ENCODE assay signal across 2 cellular contexts in genomic region chr6:10977231-10977968, GRCh38.
TF ChIP-seq lines count a peak whose summit lies in the region.

No MANE protein-coding gene starts in this region.

TF ChIP-seq in GM23338, 12 proteins besides CTCF, POLR2A, EP300 and RAD21 (continued from another document):
- TF ChIP-seq, protein P1, sequence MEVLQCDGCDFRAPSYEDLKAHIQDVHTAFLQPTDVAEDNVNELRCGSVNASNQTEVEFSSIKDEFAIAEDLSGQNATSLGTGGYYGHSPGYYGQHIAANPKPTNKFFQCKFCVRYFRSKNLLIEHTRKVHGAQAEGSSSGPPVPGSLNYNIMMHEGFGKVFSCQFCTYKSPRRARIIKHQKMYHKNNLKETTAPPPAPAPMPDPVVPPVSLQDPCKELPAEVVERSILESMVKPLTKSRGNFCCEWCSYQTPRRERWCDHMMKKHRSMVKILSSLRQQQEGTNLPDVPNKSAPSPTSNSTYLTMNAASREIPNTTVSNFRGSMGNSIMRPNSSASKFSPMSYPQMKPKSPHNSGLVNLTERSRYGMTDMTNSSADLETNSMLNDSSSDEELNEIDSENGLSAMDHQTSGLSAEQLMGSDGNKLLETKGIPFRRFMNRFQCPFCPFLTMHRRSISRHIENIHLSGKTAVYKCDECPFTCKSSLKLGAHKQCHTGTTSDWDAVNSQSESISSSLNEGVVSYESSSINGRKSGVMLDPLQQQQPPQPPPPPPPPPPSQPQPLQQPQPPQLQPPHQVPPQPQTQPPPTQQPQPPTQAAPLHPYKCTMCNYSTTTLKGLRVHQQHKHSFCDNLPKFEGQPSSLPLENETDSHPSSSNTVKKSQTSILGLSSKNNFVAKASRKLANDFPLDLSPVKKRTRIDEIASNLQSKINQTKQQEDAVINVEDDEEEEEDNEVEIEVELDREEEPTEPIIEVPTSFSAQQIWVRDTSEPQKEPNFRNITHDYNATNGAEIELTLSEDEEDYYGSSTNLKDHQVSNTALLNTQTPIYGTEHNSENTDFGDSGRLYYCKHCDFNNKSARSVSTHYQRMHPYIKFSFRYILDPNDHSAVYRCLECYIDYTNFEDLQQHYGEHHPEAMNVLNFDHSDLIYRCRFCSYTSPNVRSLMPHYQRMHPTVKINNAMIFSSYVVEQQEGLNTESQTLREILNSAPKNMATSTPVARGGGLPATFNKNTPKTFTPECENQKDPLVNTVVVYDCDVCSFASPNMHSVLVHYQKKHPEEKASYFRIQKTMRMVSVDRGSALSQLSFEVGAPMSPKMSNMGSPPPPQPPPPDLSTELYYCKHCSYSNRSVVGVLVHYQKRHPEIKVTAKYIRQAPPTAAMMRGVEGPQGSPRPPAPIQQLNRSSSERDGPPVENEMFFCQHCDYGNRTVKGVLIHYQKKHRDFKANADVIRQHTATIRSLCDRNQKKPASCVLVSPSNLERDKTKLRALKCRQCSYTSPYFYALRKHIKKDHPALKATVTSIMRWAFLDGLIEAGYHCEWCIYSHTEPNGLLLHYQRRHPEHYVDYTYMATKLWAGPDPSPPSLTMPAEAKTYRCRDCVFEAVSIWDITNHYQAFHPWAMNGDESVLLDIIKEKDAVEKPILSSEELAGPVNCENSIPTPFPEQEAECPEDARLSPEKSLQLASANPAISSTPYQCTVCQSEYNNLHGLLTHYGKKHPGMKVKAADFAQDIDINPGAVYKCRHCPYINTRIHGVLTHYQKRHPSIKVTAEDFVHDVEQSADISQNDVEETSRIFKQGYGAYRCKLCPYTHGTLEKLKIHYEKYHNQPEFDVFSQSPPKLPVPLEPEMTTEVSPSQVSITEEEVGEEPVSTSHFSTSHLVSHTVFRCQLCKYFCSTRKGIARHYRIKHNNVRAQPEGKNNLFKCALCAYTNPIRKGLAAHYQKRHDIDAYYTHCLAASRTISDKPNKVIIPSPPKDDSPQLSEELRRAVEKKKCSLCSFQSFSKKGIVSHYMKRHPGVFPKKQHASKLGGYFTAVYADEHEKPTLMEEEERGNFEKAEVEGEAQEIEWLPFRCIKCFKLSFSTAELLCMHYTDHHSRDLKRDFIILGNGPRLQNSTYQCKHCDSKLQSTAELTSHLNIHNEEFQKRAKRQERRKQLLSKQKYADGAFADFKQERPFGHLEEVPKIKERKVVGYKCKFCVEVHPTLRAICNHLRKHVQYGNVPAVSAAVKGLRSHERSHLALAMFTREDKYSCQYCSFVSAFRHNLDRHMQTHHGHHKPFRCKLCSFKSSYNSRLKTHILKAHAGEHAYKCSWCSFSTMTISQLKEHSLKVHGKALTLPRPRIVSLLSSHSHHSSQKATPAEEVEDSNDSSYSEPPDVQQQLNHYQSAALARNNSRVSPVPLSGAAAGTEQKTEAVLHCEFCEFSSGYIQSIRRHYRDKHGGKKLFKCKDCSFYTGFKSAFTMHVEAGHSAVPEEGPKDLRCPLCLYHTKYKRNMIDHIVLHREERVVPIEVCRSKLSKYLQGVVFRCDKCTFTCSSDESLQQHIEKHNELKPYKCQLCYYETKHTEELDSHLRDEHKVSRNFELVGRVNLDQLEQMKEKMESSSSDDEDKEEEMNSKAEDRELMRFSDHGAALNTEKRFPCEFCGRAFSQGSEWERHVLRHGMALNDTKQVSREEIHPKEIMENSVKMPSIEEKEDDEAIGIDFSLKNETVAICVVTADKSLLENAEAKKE (CRISPR knock-in tag; IDR thresholded peaks at IDR 0.05): peak; percentile 36; the same call in 1 of the 2 replicates

TF ChIP-seq in WTC11, 78 proteins besides CTCF, POLR2A, EP300 and RAD21 (continued from another document):
- TF ChIP-seq, protein P2, sequence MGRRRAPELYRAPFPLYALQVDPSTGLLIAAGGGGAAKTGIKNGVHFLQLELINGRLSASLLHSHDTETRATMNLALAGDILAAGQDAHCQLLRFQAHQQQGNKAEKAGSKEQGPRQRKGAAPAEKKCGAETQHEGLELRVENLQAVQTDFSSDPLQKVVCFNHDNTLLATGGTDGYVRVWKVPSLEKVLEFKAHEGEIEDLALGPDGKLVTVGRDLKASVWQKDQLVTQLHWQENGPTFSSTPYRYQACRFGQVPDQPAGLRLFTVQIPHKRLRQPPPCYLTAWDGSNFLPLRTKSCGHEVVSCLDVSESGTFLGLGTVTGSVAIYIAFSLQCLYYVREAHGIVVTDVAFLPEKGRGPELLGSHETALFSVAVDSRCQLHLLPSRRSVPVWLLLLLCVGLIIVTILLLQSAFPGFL (CRISPR knock-in tag; IDR thresholded peaks at IDR 0.05; ENCODE audit: borderline replicate concordance): no peak
- TF ChIP-seq ZNF423 (CRISPR knock-in tag; IDR thresholded peaks at IDR 0.05) (peak; percentile 11; the same call in 1 of the 2 replicates), AR (CRISPR knock-in tag; IDR thresholded peaks at IDR 0.05) (no peak), HMGXB4 (CRISPR knock-in tag; IDR thresholded peaks at IDR 0.05) (no peak), RORB (CRISPR knock-in tag; IDR thresholded peaks at IDR 0.05) (no peak), ZBTB43 (CRISPR knock-in tag; IDR thresholded peaks at IDR 0.05) (no peak), ESRRA (CRISPR knock-in tag; IDR thresholded peaks at IDR 0.05; ENCODE audit: borderline replicate concordance) (no peak)
